12 cellular contexts compared by ENCODE assay signal in genomic region chr13:95155504-95155903, GRCh38.
"Had no signal": no experiment of that assay in that cellular context is flagged by ENCODE, and none has a peak within 500 bp of the region (broad histone marks: within the 10 kb centered on the region; RNA-seq: fewer than 3 reads in every experiment).

No MANE protein-coding gene starts in this region.

- H3K36me3 Mint-ChIP-seq: activated naive CD8-positive, alpha-beta T cell treated with anti-CD3 and anti-CD28 coated beads, Interleukin-2, amount 10 ng/mL, durations not matched to agents 7 days and 5 days had no signal

- H3K27ac Mint-ChIP-seq: activated CD4-positive, alpha-beta memory T cell treated with anti-CD3 and anti-CD28 coated beads, Interleukin-2, amount 10 ng/mL, durations not matched to agents 7 days and 5 days; activated naive CD8-positive, alpha-beta T cell treated with anti-CD3 and anti-CD28 coated beads, Interleukin-2, amount 10 ng/mL, durations not matched to agents 7 days and 5 days had no signal

- H3K27me3 Mint-ChIP-seq: activated CD4-positive, alpha-beta memory T cell treated with anti-CD3 and anti-CD28 coated beads, Interleukin-2, amount 10 ng/mL, durations not matched to agents 7 days and 5 days; activated naive CD8-positive, alpha-beta T cell treated with anti-CD3 and anti-CD28 coated beads, Interleukin-2, amount 10 ng/mL, durations not matched to agents 7 days and 5 days; naive thymus-derived CD8-positive, alpha-beta T cell; stimulated activated naive CD8-positive, alpha-beta T cell treated with anti-CD3 and anti-CD28 coated beads, Interleukin-15, amount 100 ng/mL, for 72 hours had no signal

- ATAC-seq: mucosa of descending colon; naive thymus-derived CD8-positive, alpha-beta T cell; stimulated activated naive CD8-positive, alpha-beta T cell treated with anti-CD3 and anti-CD28 coated beads, Interleukin-15, amount 100 ng/mL, for 72 hours had no signal

- H3K4me3 Mint-ChIP-seq: activated CD4-positive, alpha-beta memory T cell treated with anti-CD3 and anti-CD28 coated beads, Interleukin-2, amount 10 ng/mL, durations not matched to agents 7 days and 5 days; activated naive CD8-positive, alpha-beta T cell treated with anti-CD3 and anti-CD28 coated beads, Interleukin-2, amount 10 ng/mL, durations not matched to agents 7 days and 5 days; naive thymus-derived CD8-positive, alpha-beta T cell; stimulated activated naive CD8-positive, alpha-beta T cell treated with anti-CD3 and anti-CD28 coated beads, Interleukin-15, amount 100 ng/mL, for 72 hours had no signal

- H3K9me3 Mint-ChIP-seq: activated CD4-positive, alpha-beta memory T cell treated with anti-CD3 and anti-CD28 coated beads, Interleukin-2, amount 10 ng/mL, durations not matched to agents 7 days and 5 days; activated naive CD8-positive, alpha-beta T cell treated with anti-CD3 and anti-CD28 coated beads, Interleukin-2, amount 10 ng/mL, durations not matched to agents 7 days and 5 days; naive thymus-derived CD8-positive, alpha-beta T cell; stimulated activated naive CD8-positive, alpha-beta T cell treated with anti-CD3 and anti-CD28 coated beads, Interleukin-15, amount 100 ng/mL, for 72 hours had no signal

- DNase-seq: activated CD4-positive, alpha-beta memory T cell treated with anti-CD3 and anti-CD28 coated beads, Interleukin-2, amount 10 ng/mL, durations not matched to agents 7 days and 5 days; activated gamma-delta T cell treated with Interleukin-2 at 50 U/mL for 16 hours; activated naive CD8-positive, alpha-beta T cell treated with anti-CD3 and anti-CD28 coated beads, Interleukin-2, amount 10 ng/mL, durations not matched to agents 7 days and 5 days; activated T-cell treated with anti-CD3 and anti-CD28 coated beads, Interleukin-2, amount 50 U/mL, for 48 hours; aorta; dorsolateral prefrontal cortex; mucosa of descending colon; naive thymus-derived CD8-positive, alpha-beta T cell; posterior cingulate gyrus; stimulated activated CD4-positive, alpha-beta T cell treated with anti-CD3 and anti-CD28 coated beads, Interleukin-4, amount 100 ng/mL, for 4 hours; stimulated activated naive CD8-positive, alpha-beta T cell treated with anti-CD3 and anti-CD28 coated beads, Interleukin-15, amount 100 ng/mL, for 72 hours; testis had no signal

- H3K4me1 Mint-ChIP-seq: activated naive CD8-positive, alpha-beta T cell treated with anti-CD3 and anti-CD28 coated beads, Interleukin-2, amount 10 ng/mL, durations not matched to agents 7 days and 5 days; naive thymus-derived CD8-positive, alpha-beta T cell; stimulated activated naive CD8-positive, alpha-beta T cell treated with anti-CD3 and anti-CD28 coated beads, Interleukin-15, amount 100 ng/mL, for 72 hours had no signal
